13 cellular contexts compared by ENCODE assay signal in genomic region chr21:37787456-37787855, GRCh38.
DNase-seq lines count a peak whose midpoint lies in the region.
"Had no signal": no experiment of that assay in that cellular context is flagged by ENCODE, and none has a peak within 500 bp of the region (broad histone marks: within the 10 kb centered on the region; RNA-seq: fewer than 3 reads in every experiment).

No MANE protein-coding gene starts in this region.

- no peak overlapping the region for H3K27ac ChIP-seq in CD4-positive, alpha-beta memory T cell (ENCODE audit: low read depth, low read length)
- H3K27ac ChIP-seq: transverse colon had no signal

- POLR2A ChIA-PET in CD4-positive, alpha-beta memory T cell (lab: Charles Lee; ENCODE audit: partially characterized antibody) = no interaction called here

- no peaks in the 10 kb centered on the region for H3K9me3 ChIP-seq in CD4-positive, alpha-beta memory T cell (ENCODE audit: control insufficient read depth in 1 of 2, low read length in 2 of 2)
- H3K9me3 ChIP-seq: transverse colon had no signal

- intact Hi-C loops in CD4-positive, alpha-beta memory T cell (cut with micrococcal nuclease) = no loop called here

- no peaks in the 10 kb centered on the region for H3K4me1 ChIP-seq in CD4-positive, alpha-beta memory T cell (ENCODE audit: insufficient read depth, low read length)
- H3K4me1 ChIP-seq: transverse colon had no signal

- H3K9me3 Mint-ChIP-seq in CD4-positive, alpha-beta memory T cell = peaks cover 0 to 4% (median 1%) of the 10 kb centered on the region in 8 donors

- H3K36me3 Mint-ChIP-seq in CD4-positive, alpha-beta memory T cell = no peaks in the 10 kb centered on the region
- H3K36me3 Mint-ChIP-seq: activated naive CD4-positive, alpha-beta T cell treated with anti-CD3 and anti-CD28 coated beads, Interleukin-2, amount 50 U/mL, for 72 hours had no signal

- H3K4me1 Mint-ChIP-seq in CD4-positive, alpha-beta memory T cell = no peaks in the 10 kb centered on the region

- H3K4me3 Mint-ChIP-seq in CD4-positive, alpha-beta memory T cell = no peak overlapping the region
- H3K4me3 Mint-ChIP-seq: H9 had no signal

- no peaks in the 10 kb centered on the region for H3K27me3 ChIP-seq in CD4-positive, alpha-beta memory T cell (ENCODE audit: insufficient read depth, low read length)
- H3K27me3 ChIP-seq: transverse colon had no signal

- H3K36me3 ChIP-seq in CD4-positive, alpha-beta memory T cell (ENCODE audit: insufficient read depth, low read length) = no peaks in the 10 kb centered on the region
- H3K36me3 ChIP-seq: transverse colon had no signal

- no peak overlapping the region for H3K4me3 ChIP-seq in CD4-positive, alpha-beta memory T cell (ENCODE audit: low read length in 2 of 2)
- H3K4me3 ChIP-seq: transverse colon had no signal

- DNase-seq in A172 (ENCODE audit: low spot score) (peak; percentile 84), HS-27A (ENCODE audit: low read depth) (peak; percentile 96), brain pericyte (ENCODE audit: low read depth, low spot score) (peak; percentile 41), islet precursor cell (peak; percentile 62), Kasumi-1 (lab: John Stamatoyannopoulos, UW) (no peak), mesenteric fat pad (ENCODE audit: low spot score) (no peak)
- DNase-seq in stimulated activated CD4-positive, alpha-beta T cell treated with anti-CD3 and anti-CD28 coated beads, Interleukin-15, amount 100 ng/mL, for 24 hours = no peak
- no peak for DNase-seq in CD4-positive, alpha-beta memory T cell
- DNase-seq: H9, NCI-H2171, RPMI8226, transverse colon had no signal

- H3K27me3 Mint-ChIP-seq in CD4-positive, alpha-beta memory T cell = peaks cover under 1 to 15% of the 10 kb centered on the region in 2 donors

- CTCF ChIA-PET in CD4-positive, alpha-beta memory T cell (lab: Charles Lee; ENCODE audit: partially characterized antibody) = no interaction called here

- H3K27ac Mint-ChIP-seq in CD4-positive, alpha-beta memory T cell = no peak overlapping the region
- H3K27ac Mint-ChIP-seq: activated naive CD4-positive, alpha-beta T cell treated with anti-CD3 and anti-CD28 coated beads, Interleukin-2, amount 50 U/mL, for 72 hours; H9 had no signal

Comparison
In these comparisons a context has a peak if more than half of its experiments do, and no peak if none do; other contexts are left out.
1. DNase-seq: peak in A172 (single experiment), HS-27A (single experiment), brain pericyte (single experiment) and islet precursor cell (single experiment); none in Kasumi-1 (0 of 2), stimulated activated CD4-positive, alpha-beta T cell treated with anti-CD3 and anti-CD28 coated beads, Interleukin-15, amount 100 ng/mL, for 24 hours (single experiment), mesenteric fat pad (single experiment) and CD4-positive, alpha-beta memory T cell (0 of 5).